1 cellular context compared by ENCODE assay signal in genomic region chr10:100917071-100917470, GRCh38.
TF ChIP-seq lines count a peak whose summit lies in the region.

No MANE protein-coding gene starts in this region.

TF ChIP-seq in HepG2, 621 proteins besides CTCF, POLR2A, EP300 and RAD21:
- TF ChIP-seq RBFOX2 (IDR thresholded peaks at IDR 0.05; ENCODE audit: low read depth, low read length) (0 out of 2 replicates have a peak, but pooled peaks have one; percentile 19), ATF7 (IDR thresholded peaks at IDR 0.05) (peak; percentile 52; the same call in 1 of the 2 replicates), ATF7 (CRISPR knock-in tag; IDR thresholded peaks at IDR 0.05) (no peak), NCOA1 (CRISPR knock-in tag; IDR thresholded peaks at IDR 0.05) (no peak)
